ENCODE assay signal across 15 cellular contexts in the genomic region with DNA sequence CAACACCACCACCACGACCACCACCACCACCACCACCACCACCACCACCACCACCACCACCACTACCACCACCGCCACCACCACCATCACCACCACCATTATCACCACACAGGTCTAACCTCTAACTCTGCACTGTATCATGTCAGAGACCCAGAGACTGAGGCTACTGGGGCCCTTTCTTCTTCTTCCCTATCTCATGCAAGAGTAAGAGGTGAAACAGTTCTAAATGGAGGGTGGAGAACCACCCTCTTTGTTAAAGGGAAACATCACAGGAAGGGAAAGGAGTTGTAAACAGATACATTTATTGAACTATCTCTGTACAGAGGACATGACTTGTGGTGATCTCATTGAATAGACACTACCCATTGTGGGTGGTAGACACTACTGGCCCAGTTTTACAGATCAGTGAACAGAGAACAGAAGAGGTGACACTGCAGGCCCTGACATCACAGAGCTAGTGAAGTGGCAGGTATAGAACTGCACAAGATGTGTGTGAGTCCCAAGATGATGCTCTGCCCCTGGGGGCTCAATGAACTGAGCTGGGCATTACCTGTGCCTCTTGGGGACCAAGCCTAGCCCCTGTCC.
A peak's percentile ranks its signal among the peaks of the same experiment; 100 is the strongest.
DNase-seq lines count a peak whose midpoint lies in the region; ATAC-seq and TF ChIP-seq lines count a peak whose summit lies in the region.
"Had no signal": no experiment of that assay in that cellular context is flagged by ENCODE, and none has a peak within 500 bp of the region (broad histone marks: within the 10 kb centered on the region; RNA-seq: fewer than 3 reads in every experiment).

No MANE protein-coding gene starts in this region.

- peak; percentile 19 for ATAC-seq in activated CD4-positive, alpha-beta T cell treated with anti-CD3 and anti-CD28 coated beads for 36 hours
- ATAC-seq in HG02623 (IDR thresholded peaks at IDR 0.05; ENCODE audit: unreplicated experiment): peak; percentile 52
- peak; percentile 51 for ATAC-seq in activated CD8-positive, alpha-beta T cell treated with anti-CD3 and anti-CD28 coated beads for 36 hours
- peak; percentile 81 to 83 for ATAC-seq in stimulated activated naive B cell treated with anti-CD40 and anti-IgM and Interleukin-4, amounts not matched to agents 10 μg/mL and 1 μg/mL and 100 μg/mL, for 72 hours (replicated peaks)
- ATAC-seq: A549, Right ventricle myocardium inferior had no signal

- H3K27ac Mint-ChIP-seq in activated CD4-positive, alpha-beta T cell treated with anti-CD3 and anti-CD28 coated beads for 36 hours: no peak overlapping the region
- peak overlapping the region; percentile 2 for H3K27ac Mint-ChIP-seq in activated CD8-positive, alpha-beta T cell treated with anti-CD3 and anti-CD28 coated beads for 36 hours
- peak overlapping the region; percentile 86 for H3K27ac Mint-ChIP-seq in stimulated activated naive B cell treated with anti-CD40 and anti-IgM and Interleukin-4, amounts not matched to agents 10 μg/mL and 1 μg/mL and 100 μg/mL, for 72 hours
- H3K27ac Mint-ChIP-seq: activated naive CD4-positive, alpha-beta T cell treated with anti-CD3 and anti-CD28 coated beads, Interleukin-2, amount 10 ng/mL, durations not matched to agents 7 days and 5 days; endodermal cell had no signal

- H3K4me1 Mint-ChIP-seq in activated CD4-positive, alpha-beta T cell treated with anti-CD3 and anti-CD28 coated beads for 36 hours: peaks cover 45% of the 10 kb centered on the region
- peaks cover 50% of the 10 kb centered on the region for H3K4me1 Mint-ChIP-seq in activated CD8-positive, alpha-beta T cell treated with anti-CD3 and anti-CD28 coated beads for 36 hours (ENCODE audit: low read depth)
- H3K4me1 Mint-ChIP-seq in stimulated activated naive B cell treated with anti-CD40 and anti-IgM and Interleukin-4, amounts not matched to agents 10 μg/mL and 1 μg/mL and 100 μg/mL, for 72 hours: peaks cover 60 to 88% of the 10 kb centered on the region in 2 donors

- H3K9me3 Mint-ChIP-seq in activated CD4-positive, alpha-beta T cell treated with anti-CD3 and anti-CD28 coated beads for 36 hours (ENCODE audit: low read depth): peaks cover 2% of the 10 kb centered on the region
- H3K9me3 Mint-ChIP-seq in activated CD8-positive, alpha-beta T cell treated with anti-CD3 and anti-CD28 coated beads for 36 hours: no peaks in the 10 kb centered on the region
- H3K9me3 Mint-ChIP-seq in stimulated activated naive B cell treated with anti-CD40 and anti-IgM and Interleukin-4, amounts not matched to agents 10 μg/mL and 1 μg/mL and 100 μg/mL, for 72 hours: peaks cover 3 to 4% of the 10 kb centered on the region in 2 donors
- H3K9me3 Mint-ChIP-seq: CD8-positive, alpha-beta memory T cell; endodermal cell had no signal

- H3K27me3 Mint-ChIP-seq in activated CD4-positive, alpha-beta T cell treated with anti-CD3 and anti-CD28 coated beads for 36 hours: no peaks in the 10 kb centered on the region
- H3K27me3 Mint-ChIP-seq in activated CD8-positive, alpha-beta T cell treated with anti-CD3 and anti-CD28 coated beads for 36 hours: no peaks in the 10 kb centered on the region
- H3K27me3 Mint-ChIP-seq in stimulated activated naive B cell treated with anti-CD40 and anti-IgM and Interleukin-4, amounts not matched to agents 10 μg/mL and 1 μg/mL and 100 μg/mL, for 72 hours: no peaks in the 10 kb centered on the region
- H3K27me3 Mint-ChIP-seq: activated naive CD4-positive, alpha-beta T cell treated with anti-CD3 and anti-CD28 coated beads, Interleukin-2, amount 10 ng/mL, durations not matched to agents 7 days and 5 days had no signal

- intact Hi-C loops in activated CD4-positive, alpha-beta T cell treated with anti-CD3 and anti-CD28 coated beads for 36 hours (cut with DNase I, micrococcal nuclease): no loop called here
- intact Hi-C loops in activated CD8-positive, alpha-beta T cell treated with anti-CD3 and anti-CD28 coated beads for 36 hours (cut with micrococcal nuclease): no loop called here

- no peak for TF ChIP-seq CTCF in activated CD8-positive, alpha-beta T cell treated with anti-CD3 and anti-CD28 coated beads for 36 hours (IDR thresholded peaks at IDR 0.05)

- H3K4me3 Mint-ChIP-seq in activated CD4-positive, alpha-beta T cell treated with anti-CD3 and anti-CD28 coated beads for 36 hours: no peak overlapping the region
- no peak overlapping the region for H3K4me3 Mint-ChIP-seq in activated CD8-positive, alpha-beta T cell treated with anti-CD3 and anti-CD28 coated beads for 36 hours
- peak overlapping the region; percentile 28 to 55 for H3K4me3 Mint-ChIP-seq in stimulated activated naive B cell treated with anti-CD40 and anti-IgM and Interleukin-4, amounts not matched to agents 10 μg/mL and 1 μg/mL and 100 μg/mL, for 72 hours
- H3K4me3 Mint-ChIP-seq: activated naive CD4-positive, alpha-beta T cell treated with anti-CD3 and anti-CD28 coated beads, Interleukin-2, amount 10 ng/mL, durations not matched to agents 7 days and 5 days; endodermal cell had no signal

- no peak for DNase-seq in activated CD4-positive, alpha-beta T cell treated with anti-CD3 and anti-CD28 coated beads for 36 hours
- no peak for DNase-seq in activated CD4-positive, alpha-beta T cell treated with anti-CD3 and anti-CD28 coated beads, Interleukin-2, amount 50 U/mL, for 48 hours
- no peak for DNase-seq in activated CD8-positive, alpha-beta T cell treated with anti-CD3 and anti-CD28 coated beads for 36 hours
- no peak for DNase-seq in stimulated activated naive B cell treated with anti-CD40 and anti-IgM and Interleukin-4, amounts not matched to agents 10 μg/mL and 1 μg/mL and 100 μg/mL, for 72 hours
- DNase-seq in NCI-H1930 (lab: John Stamatoyannopoulos, UW) (no peak), NCI-H2081 (lab: John Stamatoyannopoulos, UW) (no peak), NCI-H2171 (lab: John Stamatoyannopoulos, UW) (no peak)
- DNase-seq: activated naive CD4-positive, alpha-beta T cell treated with anti-CD3 and anti-CD28 coated beads, Interleukin-2, amount 10 ng/mL, durations not matched to agents 7 days and 5 days; endodermal cell; GDM1; NCI-H2081 treated with DMSO at 0.1 percent for 48 hours had no signal

- POLR2A ChIA-PET in activated CD4-positive, alpha-beta T cell treated with anti-CD3 and anti-CD28 coated beads for 36 hours (lab: Charles Lee): no interaction called here
- POLR2A ChIA-PET in activated CD8-positive, alpha-beta T cell treated with anti-CD3 and anti-CD28 coated beads for 36 hours (lab: Charles Lee): no interaction called here

- H3K36me3 Mint-ChIP-seq in activated CD4-positive, alpha-beta T cell treated with anti-CD3 and anti-CD28 coated beads for 36 hours (ENCODE audit: low read depth): peaks cover 42% of the 10 kb centered on the region
- H3K36me3 Mint-ChIP-seq in activated CD8-positive, alpha-beta T cell treated with anti-CD3 and anti-CD28 coated beads for 36 hours (ENCODE audit: low read depth): peaks cover 41% of the 10 kb centered on the region
- H3K36me3 Mint-ChIP-seq in stimulated activated naive B cell treated with anti-CD40 and anti-IgM and Interleukin-4, amounts not matched to agents 10 μg/mL and 1 μg/mL and 100 μg/mL, for 72 hours: peaks cover 59 to 71% of the 10 kb centered on the region in 2 donors

- CTCF ChIA-PET in activated CD4-positive, alpha-beta T cell treated with anti-CD3 and anti-CD28 coated beads for 36 hours (lab: Charles Lee): interaction anchor here (0.5 to 1.8 kb wide), 4 partner anchors 8 to 139 kb away, joined by 3 to 5 read pairs (median 3); no protein-coding TSS in a partner anchor
- CTCF ChIA-PET in activated CD8-positive, alpha-beta T cell treated with anti-CD3 and anti-CD28 coated beads for 36 hours (lab: Charles Lee): no interaction called here

Comparison
In these comparisons a context has a peak if more than half of its experiments do, and no peak if none do; other contexts are left out.
1. ATAC-seq: peak in every context shown above with its lines; median percentile 82 in stimulated activated naive B cell treated with anti-CD40 and anti-IgM and Interleukin-4, amounts not matched to agents 10 μg/mL and 1 μg/mL and 100 μg/mL, for 72 hours; 52 in HG02623; 51 in activated CD8-positive, alpha-beta T cell treated with anti-CD3 and anti-CD28 coated beads for 36 hours; 19 in activated CD4-positive, alpha-beta T cell treated with anti-CD3 and anti-CD28 coated beads for 36 hours.
2. H3K4me3 Mint-ChIP-seq: peak in stimulated activated naive B cell treated with anti-CD40 and anti-IgM and Interleukin-4, amounts not matched to agents 10 μg/mL and 1 μg/mL and 100 μg/mL, for 72 hours (2 of 2); none in activated CD4-positive, alpha-beta T cell treated with anti-CD3 and anti-CD28 coated beads for 36 hours (single experiment) and activated CD8-positive, alpha-beta T cell treated with anti-CD3 and anti-CD28 coated beads for 36 hours (single experiment).